Comparison of ENCODE assay signal across 11 cellular contexts in genomic region chr2:172060118-172060517, GRCh38. TPM values are rescaled to one million over a fixed set of nuclear protein-coding genes. Genes with fewer than 3 reads are reported as not detected.
"Had no signal": no experiment of that assay in that cellular context is flagged by ENCODE, and none has a peak within 500 bp of the region (broad histone marks: within the 10 kb centered on the region; RNA-seq: fewer than 3 reads in every experiment).

No MANE protein-coding gene starts in this region.

RNA-seq across cellular contexts. Expression of gene DLX1, which starts 25.2 kb away (rescaled TPM):
- total RNA-seq: subcutaneous adipose tissue, testis, transverse colon, upper lobe of left lung, upper lobe of right lung, ureter, vagina had no signal

RNA-seq across cellular contexts. Expression of gene DLX2, which starts 42.6 kb away (rescaled TPM):
- total RNA-seq: stomach, subcutaneous adipose tissue, tibial nerve, upper lobe of left lung, upper lobe of right lung, ureter, urinary bladder, uterus, vagina had no signal
